ENCODE assay signal across 13 cellular contexts in genomic region chr10:109961181-109962001, GRCh38. TPM values are rescaled to one million over a fixed set of nuclear protein-coding genes. Genes with fewer than 3 reads are reported as not detected.
DNase-seq lines count a peak whose midpoint lies in the region; ATAC-seq, FAIRE-seq and TF ChIP-seq lines count a peak whose summit lies in the region.
"Had no signal": no experiment of that assay in that cellular context is flagged by ENCODE, and none has a peak within 500 bp of the region (broad histone marks: within the 10 kb centered on the region; RNA-seq: fewer than 3 reads in every experiment).

No MANE protein-coding gene starts in this region.

- H3K9me3 Mint-ChIP-seq in H9 (no peaks in the 10 kb centered on the region; a peak in 1 of 5 replicates), progenitor cell of endocrine pancreas (ENCODE audit: low read depth) (no peaks in the 10 kb centered on the region)
- no peaks in the 10 kb centered on the region for H3K9me3 Mint-ChIP-seq in activated naive CD4-positive, alpha-beta T cell treated with anti-CD3 and anti-CD28 coated beads for 36 hours
- H3K9me3 Mint-ChIP-seq: natural killer cell treated with Interleukin-12 subunit alpha and Interleukin-12 subunit beta and Interleukin-15 and Interleukin-18, amount 100 ng/mL, for 72 hours had no signal

- TF ChIP-seq POLR2A in HepG2 (IDR thresholded peaks at IDR 0.05; ENCODE audit: insufficient read depth in 1 of 2, low read depth in 2 of 2, low read length in 2 of 2): no peak

- H3K14ac ChIP-seq in H9 (ENCODE audit: insufficient read depth, low read length): no peak overlapping the region

- no peak for TF ChIP-seq EP300 in HepG2 (IDR thresholded peaks at IDR 0.05; ENCODE audit: low read depth in 2 of 2, low read length in 2 of 2)
- TF ChIP-seq EP300 in HepG2 (CRISPR knock-in tag; IDR thresholded peaks at IDR 0.05; ENCODE audit: borderline replicate concordance): no peak

- H2BK12ac ChIP-seq in H9 (ENCODE audit: insufficient read length, low read depth, low read length): no peak overlapping the region

- H4K8ac ChIP-seq in H9 (replicated peaks; ENCODE audit: insufficient read length, low read depth, low read length): no peak overlapping the region

- H2BK15ac ChIP-seq in H9 (ENCODE audit: low read depth, low read length): no peak overlapping the region

- H3K9ac ChIP-seq in H9 (ENCODE audit: extremely low read depth, insufficient read length, low read length) (no peak overlapping the region), HepG2 (ENCODE audit: insufficient read depth, low read depth, low read length) (no peak overlapping the region)

- H3K4me2 ChIP-seq in H9 (ENCODE audit: insufficient read depth, insufficient read length, low read length): peak overlapping the region; percentile 10
- no peak overlapping the region for H3K4me2 ChIP-seq in HepG2 (ENCODE audit: low read depth, low read length)

- TF ChIP-seq CTCF in H9 (conservative IDR thresholded peaks at IDR 0.05) (no peak), RWPE1 (conservative IDR thresholded peaks at IDR 0.05; ENCODE audit: low read depth) (no peak), epithelial cell of esophagus (IDR thresholded peaks at IDR 0.05; ENCODE audit: insufficient read depth, low read depth, low read length, missing control alignments) (no peak), progenitor cell of endocrine pancreas (IDR thresholded peaks at IDR 0.05; ENCODE audit: unreplicated experiment) (no peak), HepG2 (CRISPR knock-in tag; IDR thresholded peaks at IDR 0.05) (no peak)

- no peak overlapping the region for H3K27ac ChIP-seq in H9 (ENCODE audit: insufficient read length, low read depth, low read length)
- H3K27ac ChIP-seq in RWPE1: no peak overlapping the region
- no peak overlapping the region for H3K27ac ChIP-seq in HepG2 (ENCODE audit: extremely low read length, insufficient read depth, low read length)
- H3K27ac ChIP-seq: VCaP had no signal

- H3K18ac ChIP-seq in H9 (ENCODE audit: insufficient read length, low read depth, low read length): no peak overlapping the region

- CTCF ChIA-PET in RWPE1 (lab: Yijun Ruan, JAX) (no interaction called here), HepG2 (lab: Yijun Ruan, JAX; ENCODE audit: low intra/inter-chr PET ratio, low total read pairs) (no interaction called here)
- CTCF ChIA-PET in activated naive CD4-positive, alpha-beta T cell treated with anti-CD3 and anti-CD28 coated beads for 36 hours (lab: Charles Lee): no interaction called here

- H3K4me1 Mint-ChIP-seq in H9 (peaks cover 31 to 35% of the 10 kb centered on the region in 2 experiments), progenitor cell of endocrine pancreas (ENCODE audit: low read depth) (peaks cover 45% of the 10 kb centered on the region)
- H3K4me1 Mint-ChIP-seq in activated naive CD4-positive, alpha-beta T cell treated with anti-CD3 and anti-CD28 coated beads for 36 hours (ENCODE audit: low read depth): peaks cover 2% of the 10 kb centered on the region

- H2AK5ac ChIP-seq in H9 (ENCODE audit: insufficient read length, low read length): no peak overlapping the region

- TF ChIP-seq RAD21 in HepG2 (CRISPR knock-in tag; IDR thresholded peaks at IDR 0.05): no peak

- H2AFZ ChIP-seq in H9 (ENCODE audit: low read length) (peak overlapping the region; percentile 63), HepG2 (ENCODE audit: low read length) (no peak overlapping the region)

- no CpG with 5 or more reads among the region's 5 CpGs for WGBS in H9 (ENCODE audit: extremely low coverage, insufficient read length, low lambda C conversion rate)
- 90% methylated on average over 5 of the region's 5 CpGs for WGBS in HepG2 (ENCODE audit: low lambda C conversion rate)

- H3K4ac ChIP-seq in H9 (ENCODE audit: low read depth, low read length): no peak overlapping the region

- H3K4me3 Mint-ChIP-seq in H9 (no peak overlapping the region; a peak in 1 of 5 replicates), progenitor cell of endocrine pancreas (ENCODE audit: low read depth) (no peak overlapping the region)
- no peak overlapping the region for H3K4me3 Mint-ChIP-seq in activated naive CD4-positive, alpha-beta T cell treated with anti-CD3 and anti-CD28 coated beads for 36 hours
- H3K4me3 Mint-ChIP-seq: natural killer cell treated with Interleukin-12 subunit alpha and Interleukin-12 subunit beta and Interleukin-15 and Interleukin-18, amount 100 ng/mL, for 72 hours had no signal

- H3K36me3 Mint-ChIP-seq in H9 (ENCODE audit: insufficient read depth in 1 of 3, low read depth in 3 of 3) (no peaks in the 10 kb centered on the region; a peak in 1 of 7 replicates), progenitor cell of endocrine pancreas (ENCODE audit: insufficient read depth) (no peaks in the 10 kb centered on the region)
- no peaks in the 10 kb centered on the region for H3K36me3 Mint-ChIP-seq in activated naive CD4-positive, alpha-beta T cell treated with anti-CD3 and anti-CD28 coated beads for 36 hours (ENCODE audit: low read depth)
- H3K36me3 Mint-ChIP-seq: natural killer cell treated with Interleukin-12 subunit alpha and Interleukin-12 subunit beta and Interleukin-15 and Interleukin-18, amount 100 ng/mL, for 72 hours had no signal

- no peaks in the 10 kb centered on the region for H3K27me3 ChIP-seq in H9 (ENCODE audit: insufficient read depth, low read length)
- no peaks in the 10 kb centered on the region for H3K27me3 ChIP-seq in HepG2 (ENCODE audit: control insufficient read depth in 1 of 2, insufficient read depth in 2 of 2, low read length in 2 of 2)

- ATAC-seq in HepG2: no peak
- ATAC-seq: natural killer cell treated with Interleukin-12 subunit alpha and Interleukin-12 subunit beta and Interleukin-15 and Interleukin-18, amount 100 ng/mL, for 72 hours had no signal

- H3T11ph ChIP-seq in H9 (ENCODE audit: low read length): no peak overlapping the region

- no peaks in the 10 kb centered on the region for H4K20me1 ChIP-seq in H9 (ENCODE audit: control insufficient read depth, insufficient read depth, insufficient read length)
- no peaks in the 10 kb centered on the region for H4K20me1 ChIP-seq in HepG2 (ENCODE audit: insufficient read depth, low read length)

- H3K23ac ChIP-seq in H9 (ENCODE audit: insufficient read length, low read depth, low read length): no peak overlapping the region

- in situ Hi-C loops in HepG2 (cut with HindIII; ENCODE audit: extremely low pct_ligation_motif_present, low pct_unique_long_range_greater_than_20kb): no loop called here

- no TSS peak for BruUV-seq in HepG2 (replicated peaks; lab: Mats Ljungman, UMichigan)

- DNase-seq in H9: no peak
- DNase-seq in RWPE1 (ENCODE audit: low spot score): peak; percentile 27
- DNase-seq in epithelial cell of esophagus (ENCODE audit: low read depth): peak; percentile 59
- no peak for DNase-seq in progenitor cell of endocrine pancreas (ENCODE audit: low spot score, unreplicated experiment)
- no peak for DNase-seq in NK-92 treated with Interleukin-12 subunit alpha and Interleukin-12 subunit beta, amount 100 ng/mL, for 24 hours (lab: John Stamatoyannopoulos, UW)
- no peak for DNase-seq in activated naive CD4-positive, alpha-beta T cell treated with anti-CD3 and anti-CD28 coated beads for 36 hours
- DNase-seq in HepG2 (ENCODE audit: low spot score): no peak
- no peak for DNase-seq in stimulated activated CD8-positive, alpha-beta memory T cell treated with anti-CD3 and anti-CD28 coated beads, Interleukin-4, amount 100 ng/mL, for 48 hours
- DNase-seq: activated naive CD4-positive, alpha-beta T cell treated with Interleukin-2 at 50 U/mL for 16 hours; DND-41; Kasumi-1 had no signal

- H3K4me1 ChIP-seq in H9 (ENCODE audit: insufficient read depth, low read length) (peaks cover 2% of the 10 kb centered on the region; the same call in 1 of the 2 replicates), HepG2 (ENCODE audit: insufficient read depth, low read length) (peaks cover 27% of the 10 kb centered on the region)

- H3K27ac Mint-ChIP-seq in H9: peak overlapping the region; percentile 76 to 93 (median 91); a peak in 6 of 7 replicates
- peak overlapping the region; percentile 95 for H3K27ac Mint-ChIP-seq in progenitor cell of endocrine pancreas
- H3K27ac Mint-ChIP-seq in activated naive CD4-positive, alpha-beta T cell treated with anti-CD3 and anti-CD28 coated beads for 36 hours: no peak overlapping the region
- H3K27ac Mint-ChIP-seq: natural killer cell treated with Interleukin-12 subunit alpha and Interleukin-12 subunit beta and Interleukin-15 and Interleukin-18, amount 100 ng/mL, for 72 hours had no signal

- intact Hi-C loops in activated naive CD4-positive, alpha-beta T cell treated with anti-CD3 and anti-CD28 coated beads for 36 hours (cut with micrococcal nuclease): no loop called here
- intact Hi-C loops in HepG2 (cut with micrococcal nuclease; ENCODE audit: unreplicated experiment): loop anchor here (5.0 to 10.0 kb wide), 2 partner anchors 153 to 309 kb away; no protein-coding TSS in a partner anchor

- no peak overlapping the region for H4K5ac ChIP-seq in H9 (ENCODE audit: insufficient read length, low read depth, low read length)

- no peaks in the 10 kb centered on the region; the same call in 1 of the 2 replicates for H3K27me3 Mint-ChIP-seq in H9 (ENCODE audit: low read depth)
- peaks cover 14% of the 10 kb centered on the region for H3K27me3 Mint-ChIP-seq in progenitor cell of endocrine pancreas
- H3K27me3 Mint-ChIP-seq in activated naive CD4-positive, alpha-beta T cell treated with anti-CD3 and anti-CD28 coated beads for 36 hours (ENCODE audit: low read depth): no peaks in the 10 kb centered on the region
- H3K27me3 Mint-ChIP-seq: natural killer cell treated with Interleukin-12 subunit alpha and Interleukin-12 subunit beta and Interleukin-15 and Interleukin-18, amount 100 ng/mL, for 72 hours had no signal

- no peak overlapping the region for H3K4me3 ChIP-seq in epithelial cell of esophagus (ENCODE audit: low read length)
- H3K4me3 ChIP-seq in HepG2 (replicated peaks in 1 of 3; ENCODE audit: insufficient read depth in 1 of 3, low read depth in 2 of 3, low read length in 3 of 3): no peak overlapping the region

- no peaks in the 10 kb centered on the region for H3K36me3 ChIP-seq in HepG2 (replicated peaks in 1 of 2; ENCODE audit: control insufficient read depth in 1 of 2, insufficient read depth in 2 of 2, low read length in 2 of 2)

- H3K79me2 ChIP-seq in H9 (ENCODE audit: insufficient read depth, low read length) (no peaks in the 10 kb centered on the region), HepG2 (ENCODE audit: insufficient read depth, low read length) (no peaks in the 10 kb centered on the region)

- H3K23me2 ChIP-seq in H9 (ENCODE audit: insufficient read length, low read depth, low read length, poor library complexity, severe bottlenecking): no peaks in the 10 kb centered on the region

- no peak overlapping the region for H2BK20ac ChIP-seq in H9 (ENCODE audit: low read depth, low read length, poor library complexity, severe bottlenecking)

- no peak overlapping the region for H3K56ac ChIP-seq in H9 (ENCODE audit: insufficient read length, low read depth, low read length)

- no peak overlapping the region for H2BK5ac ChIP-seq in H9 (ENCODE audit: insufficient read length, low read length)

- H4K91ac ChIP-seq in H9 (ENCODE audit: insufficient read length, low read depth, low read length): no peak overlapping the region

- peak overlapping the region; percentile 53 for H2BK120ac ChIP-seq in H9 (ENCODE audit: low read depth, low read length, poor library complexity, severe bottlenecking)

- H3K9me3 ChIP-seq in H9 (ENCODE audit: control insufficient read depth, low read depth, low read length): no peaks in the 10 kb centered on the region
- H3K9me3 ChIP-seq in HepG2 (ENCODE audit: low read length): no peaks in the 10 kb centered on the region

- no peak for FAIRE-seq in HepG2 (lab: Jason Lieb, UNC)

- no peaks in the 10 kb centered on the region for H3K79me1 ChIP-seq in H9 (ENCODE audit: insufficient read depth, low read depth, low read length, poor library complexity, severe bottlenecking)

- POLR2A ChIA-PET in RWPE1 (lab: Yijun Ruan, JAX; ENCODE audit: low non-redundant PET) (no interaction called here), HepG2 (lab: Yijun Ruan, JAX) (no interaction called here)

RNA-seq across cellular contexts. Expression of gene XPNPEP1, which starts 38.1 kb away (rescaled TPM):
- 64.4 and 71.3 TPM in 2 replicates for total RNA-seq in H9 (2021)
- 40.0 and 66.8 TPM in 2 replicates for total RNA-seq in progenitor cell of endocrine pancreas
- 10 to 100 TPM; 52.2 to 52.6 TPM for total RNA-seq in activated naive CD4-positive, alpha-beta T cell treated with anti-CD3 and anti-CD28 coated beads for 36 hours
- total RNA-seq in HepG2 (2016; rRNA removed; fragmentation: Illumina TruSeq; extraction: Trizol): 28.4 and 30.3 TPM in 2 replicates
- 4.1 and 5.8 TPM in 2 replicates for total RNA-seq in HepG2 (2016; cell fraction: cytosol; rRNA removed; fragmentation: Illumina TruSeq; extraction: Trizol; ENCODE audit: low read depth)
- total RNA-seq in HepG2 (2016; cell fraction: insoluble cytoplasmic fraction; rRNA removed; fragmentation: Illumina TruSeq; extraction: Trizol): 29.5 and 30.7 TPM in 2 replicates
- 12.3 and 13.8 TPM in 2 replicates for total RNA-seq in HepG2 (2016; cell fraction: membrane; rRNA removed; fragmentation: Illumina TruSeq; extraction: Trizol)
- 39.8 and 40.1 TPM in 2 replicates for total RNA-seq in HepG2 (2016; cell fraction: nucleus; rRNA removed; fragmentation: Illumina TruSeq; extraction: Trizol)
- 55.5 and 76.1 TPM in 2 replicates for polyA plus RNA-seq in HepG2 (2011; rRNA removed)
- 65.7 and 89.1 TPM in 2 replicates for polyA plus RNA-seq in HepG2 (2011; cell fraction: cytosol; rRNA removed)
- polyA plus RNA-seq in HepG2 (2011; cell fraction: nucleus; rRNA removed): 262 and 282 TPM in 2 replicates
- 18.0 and 24.0 TPM in 2 replicates for polyA plus RNA-seq in HepG2 (2012)
- polyA plus RNA-seq in HepG2 (2016; cell fraction: cytosol; fragmentation: Illumina TruSeq; extraction: Trizol; ENCODE audit: low read depth): 2.7 and 2.8 TPM in 2 replicates
- polyA plus RNA-seq in HepG2 (2016; cell fraction: insoluble cytoplasmic fraction; fragmentation: Illumina TruSeq; extraction: Trizol; ENCODE audit: low read depth): 25.0 and 28.1 TPM in 2 replicates
- 6.2 and 7.9 TPM in 2 replicates for polyA plus RNA-seq in HepG2 (2016; cell fraction: membrane; fragmentation: Illumina TruSeq; extraction: Trizol; ENCODE audit: low read depth)
- 37.8 and 41.4 TPM in 2 replicates for polyA plus RNA-seq in HepG2 (2016; cell fraction: nucleus; fragmentation: Illumina TruSeq; extraction: Trizol; ENCODE audit: insufficient read depth, low read depth)
- polyA minus RNA-seq in HepG2 (2011; rRNA and poly(A)+ RNA removed; ENCODE audit: low replicate concordance): 225 and 394 TPM in 2 replicates
- 40.2 and 54.6 TPM in 2 replicates for polyA minus RNA-seq in HepG2 (2011; cell fraction: cytosol; rRNA and poly(A)+ RNA removed)
- polyA minus RNA-seq in HepG2 (2011; cell fraction: nucleus; rRNA and poly(A)+ RNA removed): 110 and 137 TPM in 2 replicates

RNA-seq across cellular contexts. Expression of gene ADD3, which starts 46.4 kb away (rescaled TPM):
- total RNA-seq in H9 (2021) (59.9 and 66.4 TPM in 2 replicates), progenitor cell of endocrine pancreas (111 and 117 TPM in 2 replicates), HepG2 (2016; rRNA removed; fragmentation: Illumina TruSeq; extraction: Trizol) (57.5 and 70.2 TPM in 2 replicates)
- 10 to 100 TPM; 85.2 to 85.8 TPM for total RNA-seq in activated naive CD4-positive, alpha-beta T cell treated with anti-CD3 and anti-CD28 coated beads for 36 hours
- 23.9 and 30.3 TPM in 2 replicates for total RNA-seq in HepG2 (2016; cell fraction: cytosol; rRNA removed; fragmentation: Illumina TruSeq; extraction: Trizol; ENCODE audit: low read depth)
- 57.4 and 65.2 TPM in 2 replicates for total RNA-seq in HepG2 (2016; cell fraction: insoluble cytoplasmic fraction; rRNA removed; fragmentation: Illumina TruSeq; extraction: Trizol)
- total RNA-seq in HepG2 (2016; cell fraction: membrane; rRNA removed; fragmentation: Illumina TruSeq; extraction: Trizol): 25.0 and 26.6 TPM in 2 replicates
- 41.3 and 58.5 TPM in 2 replicates for total RNA-seq in HepG2 (2016; cell fraction: nucleus; rRNA removed; fragmentation: Illumina TruSeq; extraction: Trizol)
- 40.0 and 44.7 TPM in 2 replicates for polyA plus RNA-seq in HepG2 (2011; rRNA removed)
- 33.8 and 59.5 TPM in 2 replicates for polyA plus RNA-seq in HepG2 (2011; cell fraction: cytosol; rRNA removed)
- 62.7 and 102 TPM in 2 replicates for polyA plus RNA-seq in HepG2 (2011; cell fraction: nucleus; rRNA removed)
- 29.2 and 48.3 TPM in 2 replicates for polyA plus RNA-seq in HepG2 (2012)
- 1.4 and 1.6 TPM in 2 replicates for polyA plus RNA-seq in HepG2 (2016; cell fraction: cytosol; fragmentation: Illumina TruSeq; extraction: Trizol; ENCODE audit: low read depth)
- 44.7 and 44.8 TPM in 2 replicates for polyA plus RNA-seq in HepG2 (2016; cell fraction: insoluble cytoplasmic fraction; fragmentation: Illumina TruSeq; extraction: Trizol; ENCODE audit: low read depth)
- 5.5 and 6.0 TPM in 2 replicates for polyA plus RNA-seq in HepG2 (2016; cell fraction: membrane; fragmentation: Illumina TruSeq; extraction: Trizol; ENCODE audit: low read depth)
- polyA plus RNA-seq in HepG2 (2016; cell fraction: nucleus; fragmentation: Illumina TruSeq; extraction: Trizol; ENCODE audit: insufficient read depth, low read depth): 53.5 and 57.5 TPM in 2 replicates
- 41.0 and 60.2 TPM in 2 replicates for polyA minus RNA-seq in HepG2 (2011; rRNA and poly(A)+ RNA removed; ENCODE audit: low replicate concordance)
- polyA minus RNA-seq in HepG2 (2011; cell fraction: cytosol; rRNA and poly(A)+ RNA removed): 34.7 and 44.4 TPM in 2 replicates
- polyA minus RNA-seq in HepG2 (2011; cell fraction: nucleus; rRNA and poly(A)+ RNA removed): 91.9 and 114 TPM in 2 replicates

Comparison
In these comparisons a context has a peak if more than half of its experiments do, and no peak if none do; other contexts are left out.
1. DNase-seq: peak in RWPE1 (single experiment) and epithelial cell of esophagus (single experiment); none in H9 (single experiment), progenitor cell of endocrine pancreas (single experiment), NK-92 treated with Interleukin-12 subunit alpha and Interleukin-12 subunit beta, amount 100 ng/mL, for 24 hours (single experiment), activated naive CD4-positive, alpha-beta T cell treated with anti-CD3 and anti-CD28 coated beads for 36 hours (single experiment), HepG2 (single experiment) and stimulated activated CD8-positive, alpha-beta memory T cell treated with anti-CD3 and anti-CD28 coated beads, Interleukin-4, amount 100 ng/mL, for 48 hours (single experiment).